In the genomic region with DNA sequence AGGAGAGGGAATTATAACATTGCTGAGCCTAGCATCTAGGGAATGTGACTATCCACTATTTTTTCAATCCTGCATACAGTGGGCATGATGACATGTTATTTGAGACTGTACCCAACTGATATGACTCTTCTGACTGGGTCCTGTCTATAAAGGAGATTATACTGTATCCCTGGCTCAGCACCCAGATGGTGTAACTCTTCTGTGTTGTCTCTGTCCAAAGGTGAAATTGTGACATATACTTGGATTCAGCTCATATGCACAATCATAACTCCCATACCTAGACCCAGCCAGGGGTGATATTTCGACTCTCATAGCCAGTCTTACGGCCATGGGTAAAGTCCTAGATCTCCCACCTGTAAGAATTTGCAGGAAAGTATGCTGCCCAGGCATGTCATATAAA, we compare ENCODE assay signal across 36 cellular contexts. TPM values are rescaled to one million over a fixed set of nuclear protein-coding genes. Genes with fewer than 3 reads are reported as not detected.
"Had no signal": no experiment of that assay in that cellular context is flagged by ENCODE, and none has a peak within 500 bp of the region (broad histone marks: within the 10 kb centered on the region; RNA-seq: fewer than 3 reads in every experiment).

No MANE protein-coding gene starts in this region.

- H3K27ac ChIP-seq: KMS-11 had no signal

- H3K27me3 ChIP-seq: MG63 had no signal

- H3K4me3 ChIP-seq: MG63 had no signal

- H3K9ac ChIP-seq: KMS-11 had no signal

- H3K9me3 ChIP-seq: MG63 had no signal

- H3K36me3 ChIP-seq: MG63 had no signal

- DNase-seq: Karpas-422, Kasumi-1, KG1, MG63, MM.1S, MV-4-11, NCI-H1048, NCI-H1092, NCI-H1092 treated with DMSO at 0.1 percent for 48 hours, NCI-H1105, NCI-H1105 treated with DMSO at 0.1 percent for 48 hours, NCI-H1417, NCI-H1417 treated with DMSO at 0.1 percent for 48 hours, NCI-H1436, NCI-H1436 treated with DMSO at 0.1 percent for 48 hours, NCI-H146, NCI-H1694, NCI-H1694 treated with DMSO at 0.1 percent for 48 hours, NCI-H187, NCI-H187 treated with DMSO at 0.1 percent for 48 hours, NCI-H1930, NCI-H2029, NCI-H2029 treated with DMSO at 0.1 percent for 48 hours, NCI-H2081, NCI-H2081 treated with DMSO at 0.1 percent for 48 hours, NCI-H2107, NCI-H2171, NCI-H2171 treated with DMSO at 0.1 percent for 48 hours, NCI-H2227 treated with DMSO at 0.1 percent for 48 hours, NCI-H226, NCI-H345, NCI-H446, NCI-H446 treated with DMSO at 0.1 percent for 48 hours, NCI-H510A had no signal

- H3K4me2 ChIP-seq: KMS-11 had no signal

RNA-seq across cellular contexts. Expression of a gene that starts 59.3 kb away (rescaled TPM):
- total RNA-seq: NCI-H460 had no signal
